ENCODE assay signal across 1 cellular context in the genomic region with DNA sequence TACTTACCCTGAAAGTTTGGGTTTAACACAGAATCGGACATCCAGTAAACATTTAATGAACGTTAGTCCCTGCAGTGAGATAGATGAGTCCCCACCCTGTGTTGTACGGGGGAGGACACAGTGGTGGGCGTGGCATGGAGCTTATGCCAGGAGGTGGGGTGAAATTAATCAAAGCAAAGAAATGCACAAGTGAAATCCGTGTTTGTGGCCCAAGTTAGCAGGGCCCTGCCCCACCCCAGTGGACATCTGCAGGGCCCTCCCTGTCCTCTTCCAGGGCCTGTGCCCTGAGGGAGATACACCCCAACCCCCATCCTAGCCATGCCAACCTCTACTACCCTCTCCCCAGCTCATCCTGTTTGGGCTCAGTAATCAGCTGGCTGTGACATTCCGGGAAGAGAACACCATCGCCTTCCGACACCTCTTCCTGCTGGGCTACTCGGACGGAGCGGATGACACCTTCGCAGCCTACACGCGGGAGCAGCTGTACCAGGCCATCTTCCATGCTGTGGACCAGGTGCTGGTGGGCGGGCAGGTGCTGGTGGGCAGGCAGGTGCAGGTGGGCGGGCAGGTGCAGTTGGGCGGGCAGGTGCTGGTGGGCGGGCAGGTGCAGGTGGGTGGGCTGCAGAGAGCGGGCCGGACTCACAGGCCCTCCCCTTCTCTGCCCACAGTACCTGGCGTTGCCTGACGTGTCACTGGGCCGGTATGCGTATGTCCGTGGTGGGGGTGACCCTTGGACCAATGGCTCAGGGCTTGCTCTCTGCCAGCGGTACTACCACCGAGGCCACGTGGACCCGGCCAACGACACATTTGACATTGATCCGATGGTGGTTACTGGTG.
TF ChIP-seq lines count a peak whose summit lies in the region.

No MANE protein-coding gene starts in this region.

TF ChIP-seq in GM12878, 131 proteins besides CTCF, POLR2A, EP300 and RAD21:
- TF ChIP-seq CHD1 (IDR thresholded peaks at IDR 0.05; ENCODE audit: low read depth, low read length) (no peak), TCF12 (IDR thresholded peaks at IDR 0.05; ENCODE audit: low read depth, low read length) (peak; percentile 57)
TF ChIP-seq in GM12878: peak in this region for 1.
